9 cellular contexts compared by ENCODE assay signal in the genomic region with DNA sequence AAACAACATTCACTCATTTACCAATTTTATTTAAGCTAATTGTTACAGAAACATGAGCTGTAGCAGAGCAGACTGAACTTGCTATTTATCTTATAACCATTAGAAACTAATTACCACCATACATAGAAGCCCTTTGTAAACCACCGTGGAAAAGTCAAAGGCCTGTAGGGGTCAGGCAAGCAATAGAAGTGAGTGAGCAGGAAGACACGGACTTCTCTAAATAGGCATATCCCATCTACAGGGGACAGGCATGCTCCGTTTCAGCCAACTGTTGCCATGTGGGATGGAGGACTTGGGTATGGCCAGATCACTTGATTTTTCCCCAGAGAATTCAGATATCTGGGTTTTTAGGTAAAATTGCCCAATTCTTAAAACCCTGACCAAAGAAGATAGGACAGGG. TPM values are rescaled to one million over a fixed set of nuclear protein-coding genes. Genes with fewer than 3 reads are reported as not detected.
DNase-seq lines count a peak whose midpoint lies in the region; ATAC-seq and TF ChIP-seq lines count a peak whose summit lies in the region.
"Had no signal": no experiment of that assay in that cellular context is flagged by ENCODE, and none has a peak within 500 bp of the region (broad histone marks: within the 10 kb centered on the region; RNA-seq: fewer than 3 reads in every experiment).

No MANE protein-coding gene starts in this region.

- peaks cover 0 to 2% of the 10 kb centered on the region in 2 donors for H3K27me3 Mint-ChIP-seq in natural killer cell treated with Interleukin-12 subunit alpha and Interleukin-12 subunit beta and Interleukin-15 and Interleukin-18, amount 100 ng/mL, for 72 hours
- peaks cover 21% of the 10 kb centered on the region for H3K27me3 Mint-ChIP-seq in activated T-helper 17 cell treated with anti-CD3 and anti-CD28 coated beads, Interleukin-2, amount 50 U/mL, for 72 hours

- no peaks in the 10 kb centered on the region for H3K9me3 ChIP-seq in left ventricle myocardium inferior (replicated peaks)
- H3K9me3 ChIP-seq in body of pancreas: no peaks in the 10 kb centered on the region

- no peak overlapping the region for H3K27ac Mint-ChIP-seq in natural killer cell treated with Interleukin-12 subunit alpha and Interleukin-12 subunit beta and Interleukin-15 and Interleukin-18, amount 100 ng/mL, for 72 hours
- H3K27ac Mint-ChIP-seq in activated T-helper 17 cell treated with anti-CD3 and anti-CD28 coated beads, Interleukin-2, amount 50 U/mL, for 72 hours: no peak overlapping the region
- H3K27ac Mint-ChIP-seq: stimulated activated naive CD8-positive, alpha-beta T cell treated with anti-CD3 and anti-CD28 coated beads, Interleukin-15, amount 100 ng/mL, for 72 hours had no signal

- H3K4me3 ChIP-seq in ACC112 (ENCODE audit: low read depth, low read length) (no peak overlapping the region), left ventricle myocardium inferior (no peak overlapping the region), body of pancreas (no peak overlapping the region)

- peak; percentile 33 for ATAC-seq in GM19463 (IDR thresholded peaks at IDR 0.05; ENCODE audit: unreplicated experiment)
- no peak for ATAC-seq in body of pancreas
- no peak for ATAC-seq in natural killer cell treated with Interleukin-12 subunit alpha and Interleukin-12 subunit beta and Interleukin-15 and Interleukin-18, amount 100 ng/mL, for 72 hours
- no peak for ATAC-seq in activated T-helper 17 cell treated with anti-CD3 and anti-CD28 coated beads, Interleukin-2, amount 50 U/mL, for 72 hours (replicated peaks)
- ATAC-seq: stimulated activated naive CD8-positive, alpha-beta T cell treated with anti-CD3 and anti-CD28 coated beads, Interleukin-15, amount 100 ng/mL, for 72 hours had no signal

- peak; percentile 15 for DNase-seq in RPMI7951 (ENCODE audit: low read depth)
- DNase-seq in left ventricle myocardium inferior: no peak
- no peak for DNase-seq in body of pancreas
- no peak for DNase-seq in natural killer cell treated with Interleukin-12 subunit alpha and Interleukin-12 subunit beta and Interleukin-15 and Interleukin-18, amount 100 ng/mL, for 72 hours (ENCODE audit: low spot score)
- no peak for DNase-seq in DMS153 (lab: John Stamatoyannopoulos, UW)
- DNase-seq: stimulated activated naive CD8-positive, alpha-beta T cell treated with anti-CD3 and anti-CD28 coated beads, Interleukin-15, amount 100 ng/mL, for 72 hours had no signal

- intact Hi-C loops in left ventricle myocardium inferior (cut with micrococcal nuclease): loop anchor here (5.0 to 10.0 kb wide), 2 partner anchors 183 to 640 kb away; no protein-coding TSS in a partner anchor
- intact Hi-C loops in body of pancreas (cut with DNase I): no loop called here

- H3K4me3 Mint-ChIP-seq in natural killer cell treated with Interleukin-12 subunit alpha and Interleukin-12 subunit beta and Interleukin-15 and Interleukin-18, amount 100 ng/mL, for 72 hours: no peak overlapping the region
- H3K4me3 Mint-ChIP-seq in activated T-helper 17 cell treated with anti-CD3 and anti-CD28 coated beads, Interleukin-2, amount 50 U/mL, for 72 hours: no peak overlapping the region
- H3K4me3 Mint-ChIP-seq: stimulated activated naive CD8-positive, alpha-beta T cell treated with anti-CD3 and anti-CD28 coated beads, Interleukin-15, amount 100 ng/mL, for 72 hours had no signal

- 18 to 26% methylated on average over 3 of the region's 3 CpGs for WGBS in body of pancreas, 2 donors

- H3K4me1 Mint-ChIP-seq in natural killer cell treated with Interleukin-12 subunit alpha and Interleukin-12 subunit beta and Interleukin-15 and Interleukin-18, amount 100 ng/mL, for 72 hours (ENCODE audit: low read depth in 2 of 2): peaks cover 2 to 18% of the 10 kb centered on the region in 2 donors
- no peaks in the 10 kb centered on the region for H3K4me1 Mint-ChIP-seq in activated T-helper 17 cell treated with anti-CD3 and anti-CD28 coated beads, Interleukin-2, amount 50 U/mL, for 72 hours

- no peak overlapping the region for H3K27ac ChIP-seq in ACC112 (ENCODE audit: low read depth, low read length)
- H3K27ac ChIP-seq in left ventricle myocardium inferior (replicated peaks): no peak overlapping the region
- H3K27ac ChIP-seq in body of pancreas: no peak overlapping the region

- H3K27me3 ChIP-seq in ACC112 (ENCODE audit: insufficient read depth, low read length): 0 out of 2 replicates have a peak, but pooled peaks cover 2% of the 10 kb centered on the region
- no peaks in the 10 kb centered on the region for H3K27me3 ChIP-seq in left ventricle myocardium inferior (ENCODE audit: low read depth)
- H3K27me3 ChIP-seq in body of pancreas: no peaks in the 10 kb centered on the region

- TF ChIP-seq POLR2A in body of pancreas (IDR thresholded peaks at IDR 0.05): no peak

- peak overlapping the region; percentile 25 for H2AFZ ChIP-seq in ACC112 (ENCODE audit: low read length, unreplicated experiment)

- H3K4me1 ChIP-seq in ACC112 (ENCODE audit: control insufficient read depth, insufficient read depth, low read length, unreplicated experiment) (peaks cover 7% of the 10 kb centered on the region), left ventricle myocardium inferior (no peaks in the 10 kb centered on the region), body of pancreas (peaks cover 10% of the 10 kb centered on the region)

- no peaks in the 10 kb centered on the region for H3K79me2 ChIP-seq in ACC112 (ENCODE audit: control insufficient read depth, insufficient read depth, low read length, unreplicated experiment)

- H3K36me3 ChIP-seq in ACC112 (ENCODE audit: insufficient read depth, low read length) (no peaks in the 10 kb centered on the region), left ventricle myocardium inferior (no peaks in the 10 kb centered on the region), body of pancreas (replicated peaks in 1 of 2; ENCODE audit: insufficient read depth in 1 of 2, low read depth in 2 of 2) (no peaks in the 10 kb centered on the region)

- peak; percentile 53 for TF ChIP-seq CTCF in left ventricle myocardium inferior (IDR thresholded peaks at IDR 0.05; ENCODE audit: borderline replicate concordance)
- peak in 1 of 7 experiments; percentile 7 for TF ChIP-seq CTCF in body of pancreas (IDR thresholded peaks at IDR 0.05)

- no peaks in the 10 kb centered on the region for H3K36me3 Mint-ChIP-seq in natural killer cell treated with Interleukin-12 subunit alpha and Interleukin-12 subunit beta and Interleukin-15 and Interleukin-18, amount 100 ng/mL, for 72 hours
- no peaks in the 10 kb centered on the region for H3K36me3 Mint-ChIP-seq in activated T-helper 17 cell treated with anti-CD3 and anti-CD28 coated beads, Interleukin-2, amount 50 U/mL, for 72 hours (ENCODE audit: low read depth)

- H3K9me3 Mint-ChIP-seq in natural killer cell treated with Interleukin-12 subunit alpha and Interleukin-12 subunit beta and Interleukin-15 and Interleukin-18, amount 100 ng/mL, for 72 hours: no peaks in the 10 kb centered on the region
- H3K9me3 Mint-ChIP-seq in activated T-helper 17 cell treated with anti-CD3 and anti-CD28 coated beads, Interleukin-2, amount 50 U/mL, for 72 hours: no peaks in the 10 kb centered on the region
- H3K9me3 Mint-ChIP-seq: stimulated activated naive CD8-positive, alpha-beta T cell treated with anti-CD3 and anti-CD28 coated beads, Interleukin-15, amount 100 ng/mL, for 72 hours had no signal

RNA-seq across cellular contexts. Expression of gene PRRC1, which starts 44.8 kb away (rescaled TPM):
- 44.6 and 52.3 TPM in 2 replicates for total RNA-seq in RPMI7951 (2014; rRNA removed; shearing (Covaris generic))
- 19.6 TPM for total RNA-seq in left ventricle myocardium inferior
- total RNA-seq in body of pancreas: 10 to 100 TPM; 25.1 to 29.1 TPM
- 10 to 100 TPM; 43.5 to 53.8 TPM for total RNA-seq in natural killer cell treated with Interleukin-12 subunit alpha and Interleukin-12 subunit beta and Interleukin-15 and Interleukin-18, amount 100 ng/mL, for 72 hours
- 10 to 100 TPM; 31.3 to 39.1 TPM for total RNA-seq in activated T-helper 17 cell treated with anti-CD3 and anti-CD28 coated beads, Interleukin-2, amount 50 U/mL, for 72 hours
